ENCODE assay signal across 10 cellular contexts in genomic region chr1:161605762-161606540, GRCh38. TPM values are rescaled to one million over a fixed set of nuclear protein-coding genes. Genes with fewer than 3 reads are reported as not detected.
A peak's percentile ranks its signal among the peaks of the same experiment; 100 is the strongest.
DNase-seq lines count a peak whose midpoint lies in the region; ATAC-seq, FAIRE-seq and TF ChIP-seq lines count a peak whose summit lies in the region.
"Not testable (repeated sequence)": the region's sequence is repeated elsewhere in the genome, so short reads cannot be mapped to it uniquely, and the experiment has no call there.
"Had no signal": no experiment of that assay in that cellular context is flagged by ENCODE, and none has a peak within 500 bp of the region (broad histone marks: within the 10 kb centered on the region; RNA-seq: fewer than 3 reads in every experiment).

No MANE protein-coding gene starts in this region.

- H3K27ac Mint-ChIP-seq in activated CD8-positive, alpha-beta T cell treated with anti-CD3 and anti-CD28 coated beads, Interleukin-2, amount 10 ng/mL, durations not matched to agents 7 days and 5 days, result not testable (repeated sequence)

- H3K4me2 ChIP-seq in BLaER1, result not testable (repeated sequence)
- peak overlapping the region; percentile 75 for H3K4me2 ChIP-seq in mammary epithelial cell (ENCODE audit: insufficient read depth, low read depth, low read length)

- WGBS in mammary epithelial cell (ENCODE audit: low coverage, missing lambda C conversion rate), result 7% methylated on average over 9 of the region's 78 CpGs
- 25 to 30% methylated on average over 38 to 58 of the region's 78 CpGs for WGBS in pancreas, 2 donors

- not testable (repeated sequence) for H3K4me3 Mint-ChIP-seq in activated CD8-positive, alpha-beta T cell treated with anti-CD3 and anti-CD28 coated beads, Interleukin-2, amount 10 ng/mL, durations not matched to agents 7 days and 5 days

- not testable (repeated sequence) for FAIRE-seq in kidney (lab: Jason Lieb, UNC); pancreas (lab: Jason Lieb, UNC)

- in situ Hi-C loops in mammary epithelial cell (cut with MboI; ENCODE audit: low sequenced_read_pairs in 2 of 2), result not testable (repeated sequence)

- H3K9ac ChIP-seq in BLaER1; mammary epithelial cell (ENCODE audit: insufficient read depth, low read length); kidney (ENCODE audit: low read length in 2 of 2): not testable (repeated sequence)

- H2AFZ ChIP-seq in mammary epithelial cell (ENCODE audit: low read depth, low read length), result peak overlapping the region; percentile 48

- 0 out of 2 replicates have a peak overlapping the region, but pooled peaks have one; percentile 38 for H3K4me3 ChIP-seq in BLaER1
- H3K4me3 ChIP-seq in mammary epithelial cell (replicated peaks in 1 of 3; ENCODE audit: insufficient read depth in 1 of 3, low read depth in 2 of 3, low read length in 3 of 3), result peak overlapping the region in 1 of 3 experiments; percentile 33
- not testable (repeated sequence) for H3K4me3 ChIP-seq in kidney (ENCODE audit: low read length in 2 of 2); pancreas
- peak overlapping the region; percentile 26 to 28 for H3K4me3 ChIP-seq in tibial artery

- not testable (repeated sequence) for H3K4me1 ChIP-seq in BLaER1; mammary epithelial cell (ENCODE audit: insufficient read depth, low read length); kidney (ENCODE audit: control insufficient read depth in 1 of 2, insufficient read depth in 1 of 2, low read depth in 1 of 2, low read length in 2 of 2); pancreas; tibial artery

- peaks cover 14% of the 10 kb centered on the region; the same call in 1 of the 2 replicates for H3K9me3 ChIP-seq in BLaER1
- H3K9me3 ChIP-seq in mammary epithelial cell (replicated peaks; ENCODE audit: insufficient read depth, low read length); kidney (ENCODE audit: control insufficient read depth in 1 of 2, low read length in 2 of 2); pancreas; tibial artery: not testable (repeated sequence)

- ATAC-seq in activated CD8-positive, alpha-beta T cell treated with anti-CD3 and anti-CD28 coated beads, Interleukin-2, amount 10 ng/mL, durations not matched to agents 7 days and 5 days, result peak; percentile 65
- peak; percentile 71 to 86 (median 76) for ATAC-seq in pancreas

- H3K36me3 Mint-ChIP-seq in activated CD8-positive, alpha-beta T cell treated with anti-CD3 and anti-CD28 coated beads, Interleukin-2, amount 10 ng/mL, durations not matched to agents 7 days and 5 days (ENCODE audit: low read depth), result not testable (repeated sequence)

- H4K20me1 ChIP-seq in BLaER1; mammary epithelial cell (ENCODE audit: insufficient read depth, low read length): not testable (repeated sequence)

- intact Hi-C loops in mammary epithelial cell (cut with micrococcal nuclease); kidney (cut with DNase I); pancreas (cut with DNase I); tibial artery (cut with DNase I; ENCODE audit: low total_unique reads): not testable (repeated sequence)

- not testable (repeated sequence) for H3K4me1 Mint-ChIP-seq in activated CD8-positive, alpha-beta T cell treated with anti-CD3 and anti-CD28 coated beads, Interleukin-2, amount 10 ng/mL, durations not matched to agents 7 days and 5 days (ENCODE audit: low read depth)

- H3K27ac ChIP-seq in BLaER1; mammary epithelial cell (ENCODE audit: insufficient read depth, low read depth, low read length); kidney (ENCODE audit: low read depth in 2 of 2, low read length in 2 of 2); pancreas; tibial artery: not testable (repeated sequence)

- H3K27me3 Mint-ChIP-seq in activated CD8-positive, alpha-beta T cell treated with anti-CD3 and anti-CD28 coated beads, Interleukin-2, amount 10 ng/mL, durations not matched to agents 7 days and 5 days (ENCODE audit: low read depth), result peaks cover 30% of the 10 kb centered on the region

- CTCF ChIA-PET in activated CD8-positive, alpha-beta T cell treated with anti-CD3 and anti-CD28 coated beads, Interleukin-2, amount 10 ng/mL, durations not matched to agents 7 days and 5 days (lab: Charles Lee); mammary epithelial cell (lab: Charles Lee; ENCODE audit: low non-redundant PET): not testable (repeated sequence)

- BruUV-seq in mammary epithelial cell (replicated peaks; lab: Mats Ljungman, UMichigan), result not testable (repeated sequence)

- not testable (repeated sequence) for TF ChIP-seq CTCF in mammary epithelial cell (conservative IDR thresholded peaks at IDR 0.05 in 1 of 2, IDR thresholded peaks at IDR 0.05 in 1 of 2; ENCODE audit: extremely low read depth in 1 of 2, insufficient read depth in 1 of 2, low read depth in 1 of 2, low read length in 2 of 2); kidney (IDR thresholded peaks at IDR 0.05; ENCODE audit: borderline replicate concordance, extremely low read depth, insufficient read depth); pancreas (IDR thresholded peaks at IDR 0.05); tibial artery (IDR thresholded peaks at IDR 0.05)

- H3K36me3 ChIP-seq in BLaER1; mammary epithelial cell (ENCODE audit: insufficient read depth, low read length); kidney (ENCODE audit: control insufficient read depth in 1 of 2, insufficient read depth in 2 of 2, low read length in 2 of 2); pancreas; tibial artery: not testable (repeated sequence)

- DNase-seq in HPDE6-E6E7 (ENCODE audit: extremely low spot score) (peak; percentile 64), fibroblast of the conjunctiva (ENCODE audit: low read depth) (peak; percentile 21), kidney (peak; percentile 80), pancreas (peak in 5 of 6 donors; percentile 15 to 63 (median 36)), tibial artery (peak; percentile 32 to 66)
- DNase-seq in activated CD8-positive, alpha-beta T cell treated with anti-CD3 and anti-CD28 coated beads, Interleukin-2, amount 10 ng/mL, durations not matched to agents 7 days and 5 days; mammary epithelial cell: not testable (repeated sequence)

- H3K79me2 ChIP-seq in mammary epithelial cell (ENCODE audit: insufficient read depth, low read length), result not testable (repeated sequence)

- POLR2A ChIA-PET in activated CD8-positive, alpha-beta T cell treated with anti-CD3 and anti-CD28 coated beads, Interleukin-2, amount 10 ng/mL, durations not matched to agents 7 days and 5 days (lab: Charles Lee), result not testable (repeated sequence)

- not testable (repeated sequence) for H3K27me3 ChIP-seq in BLaER1; mammary epithelial cell (ENCODE audit: insufficient read depth, low read length); pancreas
- H3K27me3 ChIP-seq in tibial artery, result peaks cover 0 to 15% of the 10 kb centered on the region in 2 donors

- dilution Hi-C loops in mammary epithelial cell (cut with HindIII; ENCODE audit: low sequenced_read_pairs), result not testable (repeated sequence)

- not testable (repeated sequence) for H3K9me3 Mint-ChIP-seq in activated CD8-positive, alpha-beta T cell treated with anti-CD3 and anti-CD28 coated beads, Interleukin-2, amount 10 ng/mL, durations not matched to agents 7 days and 5 days (ENCODE audit: insufficient read depth)

RNA-seq across cellular contexts. Expression of gene FCGR3B, which starts 25.0 kb away (rescaled TPM):
- total RNA-seq in activated CD8-positive, alpha-beta T cell treated with anti-CD3 and anti-CD28 coated beads, Interleukin-2, amount 10 ng/mL, durations not matched to agents 7 days and 5 days, result not detected
- not detected for total RNA-seq in mammary epithelial cell
- not detected for polyA plus RNA-seq in mammary epithelial cell
- polyA minus RNA-seq in mammary epithelial cell, result not detected
- 4.3 TPM for total RNA-seq in kidney
- polyA plus RNA-seq in kidney (ENCODE audit: insufficient read depth, low read depth, low replicate concordance), result not detected
- total RNA-seq in pancreas, result 1 to 10 TPM in 3 of 6 donors, under 1 TPM in 3; 0.22 to 5.2 (median 0.89) TPM
- polyA plus RNA-seq in pancreas, result under 1 TPM; 0.15 to 0.28 TPM
- total RNA-seq: CD4-positive, alpha-beta memory T cell; SK-MEL-5 had no signal
- polyA plus RNA-seq: CD4-positive, alpha-beta memory T cell had no signal

RNA-seq across cellular contexts. Expression of gene FCGR3A, which starts 56.3 kb away (rescaled TPM):
- under 1 TPM; 0.50 to 0.52 TPM for total RNA-seq in activated CD8-positive, alpha-beta T cell treated with anti-CD3 and anti-CD28 coated beads, Interleukin-2, amount 10 ng/mL, durations not matched to agents 7 days and 5 days
- total RNA-seq in mammary epithelial cell (not detected), kidney (41.7 TPM), pancreas (10 to 100 TPM in 2 of 6 donors, 1 to 10 TPM in 4; 2.0 to 23.1 (median 6.1) TPM)
- polyA plus RNA-seq in mammary epithelial cell (not detected), kidney (ENCODE audit: insufficient read depth, low read depth, low replicate concordance) (12.2 TPM), pancreas (1 to 10 TPM; 2.3 to 2.4 TPM)
- polyA minus RNA-seq in mammary epithelial cell, result not detected
- total RNA-seq: SK-MEL-5 had no signal

RNA-seq across cellular contexts. Expression of gene FCGR2B, which starts 57.0 kb away (rescaled TPM):
- not detected for total RNA-seq in activated CD8-positive, alpha-beta T cell treated with anti-CD3 and anti-CD28 coated beads, Interleukin-2, amount 10 ng/mL, durations not matched to agents 7 days and 5 days
- total RNA-seq in mammary epithelial cell, result not detected
- not detected for polyA plus RNA-seq in mammary epithelial cell
- not detected for polyA minus RNA-seq in mammary epithelial cell
- 19.7 TPM for total RNA-seq in kidney
- polyA plus RNA-seq in kidney (ENCODE audit: insufficient read depth, low read depth, low replicate concordance), result 4.0 TPM
- 1 to 10 TPM in 3 of 6 donors, under 1 TPM in 3; 0.19 to 8.8 (median 2.6) TPM for total RNA-seq in pancreas
- 1 to 10 TPM in 1 of 2 donors, under 1 TPM in 1; 0.80 to 1.1 TPM for polyA plus RNA-seq in pancreas
